Comparison of ENCODE assay signal across 1 cellular context in genomic region chr7:116224492-116225098, GRCh38.
A peak's percentile ranks its signal among the peaks of the same experiment; 100 is the strongest.
TF ChIP-seq lines count a peak whose summit lies in the region.

No MANE protein-coding gene starts in this region.

TF ChIP-seq in GM12878, 131 proteins besides CTCF, POLR2A, EP300 and RAD21 (continued from another document):
- TF ChIP-seq, protein P1, sequence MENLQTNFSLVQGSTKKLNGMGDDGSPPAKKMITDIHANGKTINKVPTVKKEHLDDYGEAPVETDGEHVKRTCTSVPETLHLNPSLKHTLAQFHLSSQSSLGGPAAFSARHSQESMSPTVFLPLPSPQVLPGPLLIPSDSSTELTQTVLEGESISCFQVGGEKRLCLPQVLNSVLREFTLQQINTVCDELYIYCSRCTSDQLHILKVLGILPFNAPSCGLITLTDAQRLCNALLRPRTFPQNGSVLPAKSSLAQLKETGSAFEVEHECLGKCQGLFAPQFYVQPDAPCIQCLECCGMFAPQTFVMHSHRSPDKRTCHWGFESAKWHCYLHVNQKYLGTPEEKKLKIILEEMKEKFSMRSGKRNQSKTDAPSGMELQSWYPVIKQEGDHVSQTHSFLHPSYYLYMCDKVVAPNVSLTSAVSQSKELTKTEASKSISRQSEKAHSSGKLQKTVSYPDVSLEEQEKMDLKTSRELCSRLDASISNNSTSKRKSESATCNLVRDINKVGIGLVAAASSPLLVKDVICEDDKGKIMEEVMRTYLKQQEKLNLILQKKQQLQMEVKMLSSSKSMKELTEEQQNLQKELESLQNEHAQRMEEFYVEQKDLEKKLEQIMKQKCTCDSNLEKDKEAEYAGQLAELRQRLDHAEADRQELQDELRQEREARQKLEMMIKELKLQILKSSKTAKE (IDR thresholded peaks at IDR 0.05; ENCODE audit: low read depth, poor library complexity, severe bottlenecking), result peak; percentile 29
TF ChIP-seq in GM12878: peak in this region for 8.
